In genomic region chr13:72728290-72728605, GRCh38 we compare ENCODE assay signal across 8 cellular contexts. TPM values are rescaled to one million over a fixed set of nuclear protein-coding genes. Genes with fewer than 3 reads are reported as not detected.
DNase-seq lines count a peak whose midpoint lies in the region; ATAC-seq and TF ChIP-seq lines count a peak whose summit lies in the region.

No MANE protein-coding gene starts in this region.

- H3K36me3 ChIP-seq in HUES64 (ENCODE audit: insufficient read depth, low read length) (peaks cover 44% of the 10 kb centered on the region), breast epithelium (no peaks in the 10 kb centered on the region), muscle layer of duodenum (ENCODE audit: control insufficient read depth in 1 of 2, insufficient read depth in 2 of 2, low read length in 2 of 2) (peaks cover 0 to 2% of the 10 kb centered on the region in 2 donors)

- POLR2A ChIA-PET in AG04450 (lab: Yijun Ruan, JAX), result no interaction called here

- H3K9me3 ChIP-seq in AG04450 (ENCODE audit: control insufficient read depth, insufficient read depth, low read length), result no peaks in the 10 kb centered on the region
- H3K9me3 ChIP-seq in HUES64 (ENCODE audit: insufficient read depth, low read depth, low read length), result no peaks in the 10 kb centered on the region
- no peaks in the 10 kb centered on the region for H3K9me3 ChIP-seq in breast epithelium
- no peaks in the 10 kb centered on the region for H3K9me3 ChIP-seq in muscle layer of duodenum (ENCODE audit: control insufficient read depth in 1 of 2, low read length in 2 of 2)

- H3K4me3 ChIP-seq in AG04450 (ENCODE audit: low read depth, low read length) (peak overlapping the region; percentile 96), HUES64 (ENCODE audit: low read length) (peak overlapping the region; percentile 94), breast epithelium (peak overlapping the region; percentile 87 to 99 (median 91)), muscle layer of duodenum (ENCODE audit: low read depth in 1 of 2, low read length in 2 of 2) (peak overlapping the region; percentile 83 to 99)

- ATAC-seq in HG03571 (IDR thresholded peaks at IDR 0.05; ENCODE audit: unreplicated experiment), result no peak

- H3K4me1 ChIP-seq in HUES64 (ENCODE audit: insufficient read depth, low read length), result peaks cover 8% of the 10 kb centered on the region
- H3K4me1 ChIP-seq in breast epithelium, result no peaks in the 10 kb centered on the region
- peaks cover 0 to 20% of the 10 kb centered on the region in 2 donors for H3K4me1 ChIP-seq in muscle layer of duodenum (ENCODE audit: control insufficient read depth in 1 of 2, insufficient read depth in 2 of 2, low read length in 2 of 2)

- intact Hi-C loops in breast epithelium (cut with DNase I; ENCODE audit: low total_unique reads), result no loop called here

- CTCF ChIA-PET in AG04450 (lab: Charles Lee), result no interaction called here

- no peak for TF ChIP-seq POLR2A in breast epithelium (IDR thresholded peaks at IDR 0.05)

- no peaks in the 10 kb centered on the region for H3K27me3 ChIP-seq in AG04450 (ENCODE audit: control insufficient read depth, insufficient read depth, low read length)
- H3K27me3 ChIP-seq in HUES64 (ENCODE audit: insufficient read depth, low read length), result no peaks in the 10 kb centered on the region
- H3K27me3 ChIP-seq in breast epithelium, result no peaks in the 10 kb centered on the region
- no peaks in the 10 kb centered on the region for H3K27me3 ChIP-seq in muscle layer of duodenum (ENCODE audit: low read depth, low read length)

- WGBS in HUES64, result 16% methylated on average over 3 of the region's 3 CpGs

- H3K9ac ChIP-seq in HUES64 (ENCODE audit: low read depth, low read length), result peak overlapping the region; percentile 79

- no peak overlapping the region for H3K27ac ChIP-seq in AG04450 (ENCODE audit: low read depth, low read length)
- H3K27ac ChIP-seq in HUES64 (ENCODE audit: low read depth, low read length), result 0 out of 2 replicates have a peak overlapping the region, but pooled peaks have one; percentile 19
- peak overlapping the region in 1 of 2 donors; percentile 40 for H3K27ac ChIP-seq in breast epithelium
- peak overlapping the region; percentile 70 for H3K27ac ChIP-seq in muscle layer of duodenum (ENCODE audit: low read length)

- DNase-seq in AG04450 (ENCODE audit: low read depth, low spot score) (no peak), breast epithelium (ENCODE audit: low spot score in 2 of 2) (no peak), NCI-H524 (lab: John Stamatoyannopoulos, UW) (no peak)
- no peak for DNase-seq in stimulated activated naive CD4-positive, alpha-beta T cell treated with Interleukin-2 at 50 U/mL for 16 hours (lab: John Stamatoyannopoulos, UW)
- no peak for DNase-seq in activated CD4-positive, alpha-beta T cell treated with anti-CD3 and anti-CD28 coated beads for 4 hours

- TF ChIP-seq CTCF in AG04450 (IDR thresholded peaks at IDR 0.05; ENCODE audit: low read depth, low read length) (no peak), breast epithelium (IDR thresholded peaks at IDR 0.05) (no peak)

RNA-seq across cellular contexts. Expression of gene BORA, which starts 0.5 kb away (rescaled TPM):
- 2.7 and 3.1 TPM in 2 replicates for polyA plus RNA-seq in AG04450 (2011; rRNA removed)
- 1.2 and 3.2 TPM in 2 replicates for polyA minus RNA-seq in AG04450 (2011; rRNA and poly(A)+ RNA removed)
- polyA plus RNA-seq in HUES64 (2013, experiment 1 of 2), result 15.9 TPM
- polyA plus RNA-seq in HUES64 (2013, experiment 2 of 2), result 20.4 TPM
- total RNA-seq in breast epithelium, result 1 to 10 TPM; 4.3 to 5.3 (median 4.8) TPM

RNA-seq across cellular contexts. Expression of gene MZT1, which starts 0.8 kb away (rescaled TPM):
- polyA plus RNA-seq in AG04450 (2011; rRNA removed), result 4.8 and 9.1 TPM in 2 replicates
- polyA minus RNA-seq in AG04450 (2011; rRNA and poly(A)+ RNA removed), result 0.78 and 1.7 TPM in 2 replicates
- 30.4 TPM for polyA plus RNA-seq in HUES64 (2013, experiment 1 of 2)
- 37.3 TPM for polyA plus RNA-seq in HUES64 (2013, experiment 2 of 2)
- total RNA-seq in breast epithelium, result 10 to 100 TPM in 1 of 3 donors, 1 to 10 TPM in 2; 5.6 to 10.1 (median 7.9) TPM

RNA-seq across cellular contexts. Expression of gene DIS3, which starts 53.5 kb away (rescaled TPM):
- polyA plus RNA-seq in AG04450 (2011; rRNA removed), result 31.8 and 42.3 TPM in 2 replicates
- polyA minus RNA-seq in AG04450 (2011; rRNA and poly(A)+ RNA removed), result 18.5 and 29.1 TPM in 2 replicates
- polyA plus RNA-seq in HUES64 (2013, experiment 1 of 2), result 36.5 TPM
- 33.9 TPM for polyA plus RNA-seq in HUES64 (2013, experiment 2 of 2)
- 10 to 100 TPM; 26.9 to 36.6 (median 35.7) TPM for total RNA-seq in breast epithelium

RNA-seq across cellular contexts. Expression of gene PIBF1, which starts 53.7 kb away (rescaled TPM):
- 8.1 and 11.9 TPM in 2 replicates for polyA plus RNA-seq in AG04450 (2011; rRNA removed)
- polyA minus RNA-seq in AG04450 (2011; rRNA and poly(A)+ RNA removed), result 11.6 and 16.6 TPM in 2 replicates
- 9.6 TPM for polyA plus RNA-seq in HUES64 (2013, experiment 1 of 2)
- polyA plus RNA-seq in HUES64 (2013, experiment 2 of 2), result 15.3 TPM
- 10 to 100 TPM; 22.2 to 39.7 (median 26.5) TPM for total RNA-seq in breast epithelium
